Comparison of ENCODE assay signal across 12 cellular contexts in genomic region chr6:582370-582769, GRCh38.
DNase-seq lines count a peak whose midpoint lies in the region; ATAC-seq and TF ChIP-seq lines count a peak whose summit lies in the region.
"Had no signal": no experiment of that assay in that cellular context is flagged by ENCODE, and none has a peak within 500 bp of the region (broad histone marks: within the 10 kb centered on the region; RNA-seq: fewer than 3 reads in every experiment).

No MANE protein-coding gene starts in this region.

- no peaks in the 10 kb centered on the region for H3K9me3 Mint-ChIP-seq in activated T-cell treated with anti-CD3 and anti-CD28 coated beads, Interleukin-2, amount 50 U/mL, for 24 hours

- DNase-seq in activated T-cell treated with anti-CD3 and anti-CD28 coated beads, Interleukin-2, amount 50 U/mL, for 24 hours: no peak
- no peak for DNase-seq in activated T-cell treated with anti-CD3 and anti-CD28 coated beads, Interleukin-2, amount 50 U/mL, for 1 hour
- DNase-seq in amniotic epithelial cell (ENCODE audit: low read depth): peak; percentile 48
- peak; percentile 33 for DNase-seq in smooth muscle cell of the brain vasculature (ENCODE audit: low read depth, low spot score)
- no peak for DNase-seq in prostate gland (ENCODE audit: low spot score)
- no peak for DNase-seq in NCI-H345 treated with DMSO at 0.1 percent for 48 hours (lab: John Stamatoyannopoulos, UW; ENCODE audit: unreplicated experiment)
- DNase-seq: amniotic stem cell; effector CD8-positive, alpha-beta T cell; NCI-H1417 treated with DMSO at 0.1 percent for 48 hours; NCI-H524 had no signal

- H3K27ac Mint-ChIP-seq in activated T-cell treated with anti-CD3 and anti-CD28 coated beads, Interleukin-2, amount 50 U/mL, for 24 hours: peak overlapping the region; percentile 38

- H3K27me3 Mint-ChIP-seq in activated T-cell treated with anti-CD3 and anti-CD28 coated beads, Interleukin-2, amount 50 U/mL, for 24 hours: no peaks in the 10 kb centered on the region

- H3K36me3 ChIP-seq in iPS-18a (ENCODE audit: control insufficient read depth, low read depth, low read length) (no peaks in the 10 kb centered on the region), prostate gland (no peaks in the 10 kb centered on the region)

- no peak for ATAC-seq in HG03457 (IDR thresholded peaks at IDR 0.05; ENCODE audit: unreplicated experiment)

- peaks cover 33% of the 10 kb centered on the region for H3K4me1 Mint-ChIP-seq in activated T-cell treated with anti-CD3 and anti-CD28 coated beads, Interleukin-2, amount 50 U/mL, for 24 hours (ENCODE audit: low read depth)

- WGBS in prostate gland: 74% methylated on average over 12 of the region's 12 CpGs

- peak overlapping the region; percentile 40 for H3K9ac ChIP-seq in iPS-18a (ENCODE audit: low read length)

- TF ChIP-seq POLR2A in prostate gland (IDR thresholded peaks at IDR 0.05): no peak

- H3K27me3 ChIP-seq in iPS-18a (ENCODE audit: control insufficient read depth, insufficient read depth, low read length) (no peaks in the 10 kb centered on the region), prostate gland (replicated peaks; ENCODE audit: insufficient read depth) (no peaks in the 10 kb centered on the region)

- intact Hi-C loops in prostate gland (cut with DNase I): no loop called here

- H3K36me3 Mint-ChIP-seq in activated T-cell treated with anti-CD3 and anti-CD28 coated beads, Interleukin-2, amount 50 U/mL, for 24 hours (ENCODE audit: low read depth): peaks cover 5% of the 10 kb centered on the region

- peak overlapping the region; percentile 44 for H3K4me3 ChIP-seq in iPS-18a (ENCODE audit: low read length)
- H3K4me3 ChIP-seq in prostate gland: no peak overlapping the region

- no peaks in the 10 kb centered on the region for H3K9me3 ChIP-seq in iPS-18a (ENCODE audit: control insufficient read depth, low read depth, low read length)
- no peaks in the 10 kb centered on the region for H3K9me3 ChIP-seq in prostate gland

- no peak overlapping the region for H3K27ac ChIP-seq in iPS-18a (ENCODE audit: low read length)
- H3K27ac ChIP-seq in prostate gland: no peak overlapping the region

- TF ChIP-seq CTCF in prostate gland (IDR thresholded peaks at IDR 0.05): no peak

- H3K4me1 ChIP-seq in iPS-18a (ENCODE audit: control insufficient read depth, low read depth, low read length) (peaks cover 34% of the 10 kb centered on the region), prostate gland (replicated peaks) (no peaks in the 10 kb centered on the region)

- H3K4me3 Mint-ChIP-seq in activated T-cell treated with anti-CD3 and anti-CD28 coated beads, Interleukin-2, amount 50 U/mL, for 24 hours: no peak overlapping the region

Comparison
In these comparisons a context has a peak if more than half of its experiments do, and no peak if none do; other contexts are left out.
1. DNase-seq: peak in amniotic epithelial cell (single experiment) and smooth muscle cell of the brain vasculature (single experiment); none in activated T-cell treated with anti-CD3 and anti-CD28 coated beads, Interleukin-2, amount 50 U/mL, for 24 hours (single experiment), activated T-cell treated with anti-CD3 and anti-CD28 coated beads, Interleukin-2, amount 50 U/mL, for 1 hour (single experiment), prostate gland (single experiment) and NCI-H345 treated with DMSO at 0.1 percent for 48 hours (single experiment).